8 cellular contexts compared by ENCODE assay signal in genomic region chr10:58531084-58531695, GRCh38. TPM values are rescaled to one million over a fixed set of nuclear protein-coding genes. Genes with fewer than 3 reads are reported as not detected.
DNase-seq lines count a peak whose midpoint lies in the region; ATAC-seq, FAIRE-seq and TF ChIP-seq lines count a peak whose summit lies in the region.

No MANE protein-coding gene starts in this region.

- ATAC-seq in GM21825 (IDR thresholded peaks at IDR 0.05; ENCODE audit: unreplicated experiment), result peak; percentile 94

- no peak for FAIRE-seq in kidney (lab: Jason Lieb, UNC)

- no peak overlapping the region for H3K9ac ChIP-seq in kidney (ENCODE audit: low read length in 2 of 2)

- in situ Hi-C loops in KBM-7 (cut with MboI; ENCODE audit: low pct_unique_long_range_greater_than_20kb, low sequenced_read_pairs), result no loop called here
- in situ Hi-C loops in astrocyte of the spinal cord (cut with HindIII; ENCODE audit: low sequenced_read_pairs), result no loop called here

- TF ChIP-seq CTCF in astrocyte of the spinal cord (IDR thresholded peaks at IDR 0.05; ENCODE audit: low read depth, low read length) (peak; percentile 87), kidney (IDR thresholded peaks at IDR 0.05; ENCODE audit: borderline replicate concordance, extremely low read depth, insufficient read depth) (peak; percentile 55)

- no peak overlapping the region for H3K27ac ChIP-seq in SJCRH30
- H3K27ac ChIP-seq in kidney (ENCODE audit: low read depth in 2 of 2, low read length in 2 of 2), result no peak overlapping the region

- H3K36me3 ChIP-seq in SJCRH30 (no peaks in the 10 kb centered on the region), kidney (ENCODE audit: control insufficient read depth in 1 of 2, insufficient read depth in 2 of 2, low read length in 2 of 2) (no peaks in the 10 kb centered on the region)

- H3K9me3 ChIP-seq in SJCRH30 (replicated peaks) (no peaks in the 10 kb centered on the region), kidney (ENCODE audit: control insufficient read depth in 1 of 2, low read length in 2 of 2) (peaks cover 0 to 12% of the 10 kb centered on the region in 2 donors)

- DNase-seq in NCI-H510A treated with DMSO at 0.1 percent for 48 hours (lab: John Stamatoyannopoulos, UW) (peak; percentile 46), NCI-H510A (lab: John Stamatoyannopoulos, UW) (no peak), KBM-7 (peak; percentile 93), SJCRH30 (peak; percentile 47 to 76), astrocyte of the spinal cord (ENCODE audit: low read depth, low spot score) (peak; percentile 84), kidney (no peak)
- peak; percentile 12 for DNase-seq in stimulated activated CD8-positive, alpha-beta memory T cell treated with anti-CD3 and anti-CD28 coated beads, Interleukin-15, amount 100 ng/mL, for 1 hour (ENCODE audit: low read depth)

- no peaks in the 10 kb centered on the region for H3K27me3 ChIP-seq in SJCRH30

- intact Hi-C loops in kidney (cut with DNase I), result no loop called here

- H3K4me1 ChIP-seq in SJCRH30, result no peaks in the 10 kb centered on the region
- no peaks in the 10 kb centered on the region for H3K4me1 ChIP-seq in kidney (ENCODE audit: control insufficient read depth in 1 of 2, insufficient read depth in 1 of 2, low read depth in 1 of 2, low read length in 2 of 2)

- H3K4me3 ChIP-seq in SJCRH30 (no peak overlapping the region), astrocyte of the spinal cord (ENCODE audit: low read depth, low read length) (no peak overlapping the region), kidney (ENCODE audit: low read length in 2 of 2) (no peak overlapping the region)

RNA-seq across cellular contexts. Expression of gene BICC1, which starts 18.5 kb away (rescaled TPM):
- 13.0 and 15.1 TPM in 2 replicates for total RNA-seq in SJCRH30 (2014; rRNA removed; shearing (Covaris generic))
- total RNA-seq in kidney, result 136 TPM
- polyA plus RNA-seq in kidney (ENCODE audit: insufficient read depth, low read depth, low replicate concordance), result 21.0 TPM

Comparison
In these comparisons a context has a peak if more than half of its experiments do, and no peak if none do; other contexts are left out.
1. DNase-seq: peak in NCI-H510A treated with DMSO at 0.1 percent for 48 hours (single experiment), KBM-7 (single experiment), SJCRH30 (2 of 2), astrocyte of the spinal cord (single experiment) and stimulated activated CD8-positive, alpha-beta memory T cell treated with anti-CD3 and anti-CD28 coated beads, Interleukin-15, amount 100 ng/mL, for 1 hour (single experiment); none in NCI-H510A (single experiment) and kidney (single experiment).